35 cellular contexts compared by ENCODE assay signal in genomic region chr14:68222726-68223125, GRCh38.
"Had no signal": no experiment of that assay in that cellular context is flagged by ENCODE, and none has a peak within 500 bp of the region (broad histone marks: within the 10 kb centered on the region; RNA-seq: fewer than 3 reads in every experiment).

No MANE protein-coding gene starts in this region.

- H3K4me3 Mint-ChIP-seq: activated CD4-positive, alpha-beta memory T cell treated with anti-CD3 and anti-CD28 coated beads for 36 hours; activated CD4-positive, alpha-beta T cell treated with anti-CD3 and anti-CD28 coated beads for 36 hours; activated CD4-positive, alpha-beta T cell treated with anti-CD3 and anti-CD28 coated beads, Interleukin-2, amount 10 ng/mL, durations not matched to agents 24 days and 14 days; activated CD8-positive, alpha-beta memory T cell treated with anti-CD3 and anti-CD28 coated beads, Interleukin-2, amount 10 ng/mL, durations not matched to agents 7 days and 5 days; activated CD8-positive, alpha-beta T cell treated with anti-CD3 and anti-CD28 coated beads, Interleukin-2, amount 10 ng/mL, durations not matched to agents 7 days and 5 days; activated naive CD4-positive, alpha-beta T cell treated with anti-CD3 and anti-CD28 coated beads, Interleukin-2, amount 10 ng/mL, durations not matched to agents 7 days and 5 days; activated naive CD8-positive, alpha-beta T cell treated with anti-CD3 and anti-CD28 coated beads, Interleukin-2, amount 10 ng/mL, durations not matched to agents 7 days and 5 days; activated T-cell treated with anti-CD3 and anti-CD28 coated beads, Interleukin-2, amount 50 U/mL, for 24 hours; activated T-cell treated with anti-CD3 and anti-CD28 coated beads, Interleukin-2, amount 50 U/mL, for 72 hours; central memory CD8-positive, alpha-beta T cell; dendritic cell treated with granulocyte-macrophage colony-stimulating factor and Interleukin-4, amounts not matched to agents 40 ng/mL and 50 ng/mL, for 4 days; endodermal cell; T-helper 17 cell; T-helper 2 cell treated with Interferon-gamma antibody and Interleukin-4, amounts not matched to agents 5 μg/mL and 100 μg/mL, for 36 hours had no signal

- H3K4me1 Mint-ChIP-seq: activated CD8-positive, alpha-beta memory T cell treated with anti-CD3 and anti-CD28 coated beads, Interleukin-2, amount 10 ng/mL, durations not matched to agents 7 days and 5 days; activated naive CD8-positive, alpha-beta T cell treated with anti-CD3 and anti-CD28 coated beads, Interleukin-2, amount 10 ng/mL, durations not matched to agents 7 days and 5 days; central memory CD8-positive, alpha-beta T cell; T-helper 17 cell had no signal

- H3K4me3 ChIP-seq: coronary artery, dorsolateral prefrontal cortex had no signal

- H3K27me3 Mint-ChIP-seq: activated CD4-positive, alpha-beta memory T cell treated with anti-CD3 and anti-CD28 coated beads for 36 hours; activated CD4-positive, alpha-beta T cell treated with anti-CD3 and anti-CD28 coated beads for 36 hours; activated CD4-positive, alpha-beta T cell treated with anti-CD3 and anti-CD28 coated beads, Interleukin-2, amount 10 ng/mL, durations not matched to agents 24 days and 14 days; activated CD8-positive, alpha-beta memory T cell treated with anti-CD3 and anti-CD28 coated beads, Interleukin-2, amount 10 ng/mL, durations not matched to agents 7 days and 5 days; activated naive CD4-positive, alpha-beta T cell treated with anti-CD3 and anti-CD28 coated beads, Interleukin-2, amount 10 ng/mL, durations not matched to agents 7 days and 5 days; activated naive CD8-positive, alpha-beta T cell treated with anti-CD3 and anti-CD28 coated beads, Interleukin-2, amount 10 ng/mL, durations not matched to agents 7 days and 5 days; activated T-cell treated with anti-CD3 and anti-CD28 coated beads, Interleukin-2, amount 50 U/mL, for 24 hours; central memory CD8-positive, alpha-beta T cell; dendritic cell treated with granulocyte-macrophage colony-stimulating factor and Interleukin-4, amounts not matched to agents 40 ng/mL and 50 ng/mL, for 4 days; T-helper 17 cell had no signal

- DNase-seq: activated CD4-positive, alpha-beta memory T cell treated with anti-CD3 and anti-CD28 coated beads for 36 hours; activated CD4-positive, alpha-beta T cell treated with anti-CD3 and anti-CD28 coated beads for 36 hours; activated CD4-positive, alpha-beta T cell treated with anti-CD3 and anti-CD28 coated beads, Interleukin-2, amount 10 ng/mL, durations not matched to agents 24 days and 14 days; activated CD4-positive, CD25-positive, alpha-beta regulatory T cell; activated CD4-positive, CD25-positive, alpha-beta regulatory T cell treated with anti-CD3 and anti-CD28 coated beads, Interleukin-2, amount 50 U/mL, for 72 hours; activated CD8-positive, alpha-beta memory T cell treated with anti-CD3 and anti-CD28 coated beads, Interleukin-2, amount 10 ng/mL, durations not matched to agents 7 days and 5 days; activated CD8-positive, alpha-beta memory T cell treated with anti-CD3 and anti-CD28 coated beads, Interleukin-2, amount 50 U/mL, for 4 hours; activated CD8-positive, alpha-beta T cell treated with anti-CD3 and anti-CD28 coated beads, Interleukin-2, amount 10 ng/mL, durations not matched to agents 7 days and 5 days; activated gamma-delta T cell; activated naive CD4-positive, alpha-beta T cell; activated naive CD4-positive, alpha-beta T cell treated with anti-CD3 and anti-CD28 coated beads, Interleukin-2, amount 10 ng/mL, durations not matched to agents 7 days and 5 days; activated naive CD8-positive, alpha-beta T cell treated with anti-CD3 and anti-CD28 coated beads, Interleukin-2, amount 10 ng/mL, durations not matched to agents 7 days and 5 days; activated T-cell treated with anti-CD3 and anti-CD28 coated beads, Interleukin-2, amount 50 U/mL, for 24 hours; activated T-cell treated with anti-CD3 and anti-CD28 coated beads, Interleukin-2, amount 50 U/mL, for 72 hours; amniotic stem cell; anterior cingulate cortex; brain microvascular endothelial cell; dorsolateral prefrontal cortex; effector memory CD4-positive, alpha-beta T cell; endodermal cell; foreskin fibroblast; head of caudate nucleus; T-helper 1 cell; T-helper 17 cell; T1000; WERI-Rb-1 had no signal

- H3K9me3 Mint-ChIP-seq: central memory CD8-positive, alpha-beta T cell; dendritic cell treated with granulocyte-macrophage colony-stimulating factor and Interleukin-4, amounts not matched to agents 40 ng/mL and 50 ng/mL, for 4 days; T-helper 2 cell treated with Interferon-gamma antibody and Interleukin-4, amounts not matched to agents 5 μg/mL and 100 μg/mL, for 36 hours had no signal

- FAIRE-seq: astrocyte, bronchial epithelial cell, frontal cortex had no signal

- H3K27me3 ChIP-seq: brain microvascular endothelial cell, dorsolateral prefrontal cortex had no signal

- ATAC-seq: activated CD4-positive, alpha-beta T cell treated with anti-CD3 and anti-CD28 coated beads for 36 hours; activated CD8-positive, alpha-beta memory T cell treated with anti-CD3 and anti-CD28 coated beads, Interleukin-2, amount 10 ng/mL, durations not matched to agents 7 days and 5 days; activated CD8-positive, alpha-beta T cell treated with anti-CD3 and anti-CD28 coated beads, Interleukin-2, amount 10 ng/mL, durations not matched to agents 7 days and 5 days; activated naive CD4-positive, alpha-beta T cell treated with anti-CD3 and anti-CD28 coated beads, Interleukin-2, amount 50 U/mL, for 72 hours; activated T-cell treated with anti-CD3 and anti-CD28 coated beads, Interleukin-2, amount 50 U/mL, for 72 hours; esophagus mucosa; T-helper 17 cell had no signal

- H3K27ac ChIP-seq: brain microvascular endothelial cell, coronary artery, dorsolateral prefrontal cortex, WERI-Rb-1 had no signal

- H3K36me3 ChIP-seq: brain microvascular endothelial cell, WERI-Rb-1 had no signal

- H3K27ac Mint-ChIP-seq: activated CD4-positive, alpha-beta memory T cell treated with anti-CD3 and anti-CD28 coated beads for 36 hours; activated CD4-positive, alpha-beta T cell treated with anti-CD3 and anti-CD28 coated beads for 36 hours; activated CD4-positive, alpha-beta T cell treated with anti-CD3 and anti-CD28 coated beads, Interleukin-2, amount 10 ng/mL, durations not matched to agents 24 days and 14 days; activated CD8-positive, alpha-beta memory T cell treated with anti-CD3 and anti-CD28 coated beads, Interleukin-2, amount 10 ng/mL, durations not matched to agents 7 days and 5 days; activated CD8-positive, alpha-beta T cell treated with anti-CD3 and anti-CD28 coated beads, Interleukin-2, amount 10 ng/mL, durations not matched to agents 7 days and 5 days; activated naive CD4-positive, alpha-beta T cell treated with anti-CD3 and anti-CD28 coated beads, Interleukin-2, amount 10 ng/mL, durations not matched to agents 7 days and 5 days; activated naive CD4-positive, alpha-beta T cell treated with anti-CD3 and anti-CD28 coated beads, Interleukin-2, amount 50 U/mL, for 72 hours; activated naive CD8-positive, alpha-beta T cell treated with anti-CD3 and anti-CD28 coated beads, Interleukin-2, amount 10 ng/mL, durations not matched to agents 7 days and 5 days; activated T-cell treated with anti-CD3 and anti-CD28 coated beads, Interleukin-2, amount 50 U/mL, for 24 hours; activated T-cell treated with anti-CD3 and anti-CD28 coated beads, Interleukin-2, amount 50 U/mL, for 72 hours; dendritic cell treated with granulocyte-macrophage colony-stimulating factor and Interleukin-4, amounts not matched to agents 40 ng/mL and 50 ng/mL, for 4 days; endodermal cell; T-helper 17 cell; T-helper 2 cell treated with Interferon-gamma antibody and Interleukin-4, amounts not matched to agents 5 μg/mL and 100 μg/mL, for 36 hours had no signal
